ENCODE assay signal across 1 cellular context in the genomic region with DNA sequence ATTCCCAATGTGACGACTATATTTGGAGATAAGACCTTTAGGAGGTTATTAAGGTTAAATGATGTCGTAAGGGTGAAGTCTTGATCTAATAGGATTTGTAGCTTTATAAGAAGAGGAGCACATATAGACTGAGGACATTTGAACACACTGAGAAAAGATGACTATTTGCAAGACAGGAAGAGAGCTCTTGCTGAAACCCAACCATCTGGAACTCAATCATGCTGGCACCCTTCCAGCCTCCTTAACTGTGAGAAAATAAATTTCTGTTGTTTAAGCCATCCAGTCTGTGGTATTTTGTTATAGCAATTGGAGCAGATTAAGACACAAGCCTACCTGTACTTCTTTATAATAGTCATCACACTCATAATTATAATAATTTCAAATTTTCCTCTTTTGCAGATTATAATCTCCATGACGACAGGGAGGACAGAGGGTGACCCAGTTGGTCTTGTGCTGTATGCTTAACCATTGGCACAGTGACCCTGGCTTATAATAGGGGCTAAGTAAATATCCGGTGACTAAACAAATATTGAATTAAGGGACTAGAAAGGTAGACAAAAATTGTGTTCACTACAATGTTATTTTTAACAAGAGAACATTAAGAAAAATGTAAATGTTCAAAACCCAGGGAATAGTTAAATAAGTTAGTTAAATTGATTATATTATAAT.
A peak's percentile ranks its signal among the peaks of the same experiment; 100 is the strongest.
TF ChIP-seq lines count a peak whose summit lies in the region.

No MANE protein-coding gene starts in this region.

TF ChIP-seq in HepG2, 621 proteins besides CTCF, POLR2A, EP300 and RAD21 (continued from another document and continues in another):
- TF ChIP-seq SOX6 (IDR thresholded peaks at IDR 0.05) = no peak
- TF ChIP-seq SOX6 (CRISPR knock-in tag; IDR thresholded peaks at IDR 0.05) = peak; percentile 56; the same call in 1 of the 2 replicates
- TF ChIP-seq ZNF343 (CRISPR knock-in tag; IDR thresholded peaks at IDR 0.05) = no peak
- peak; percentile 100 for TF ChIP-seq PPARG (CRISPR knock-in tag; conservative IDR thresholded peaks at IDR 0.05)
- TF ChIP-seq ZNF615 (CRISPR knock-in tag; IDR thresholded peaks at IDR 0.05; ENCODE audit: borderline replicate concordance) = no peak
- TF ChIP-seq TCF7 (IDR thresholded peaks at IDR 0.05; ENCODE audit: low read depth) = peak; percentile 48; the same call in 1 of the 2 replicates
- TF ChIP-seq AGO1 (IDR thresholded peaks at IDR 0.05; ENCODE audit: low read depth, low read length, poor library complexity, severe bottlenecking) = no peak
- TF ChIP-seq SUZ12 (IDR thresholded peaks at IDR 0.05; ENCODE audit: low read depth, low read length) = no peak
- no peak for TF ChIP-seq ZNF232 (CRISPR knock-in tag; IDR thresholded peaks at IDR 0.05; ENCODE audit: borderline replicate concordance)
- no peak for TF ChIP-seq ZNF589 (CRISPR knock-in tag; conservative IDR thresholded peaks at IDR 0.05)
- TF ChIP-seq BORCS8-MEF2B (CRISPR knock-in tag; IDR thresholded peaks at IDR 0.05) = no peak
- peak; percentile 57 for TF ChIP-seq RFX3 (CRISPR knock-in tag; IDR thresholded peaks at IDR 0.05)
- peak; percentile 2; the same call in 1 of the 2 replicates for TF ChIP-seq MED1 (CRISPR knock-in tag; IDR thresholded peaks at IDR 0.05)
- TF ChIP-seq TAF1 (CRISPR knock-in tag; IDR thresholded peaks at IDR 0.05) = no peak
- TF ChIP-seq, protein P1, sequence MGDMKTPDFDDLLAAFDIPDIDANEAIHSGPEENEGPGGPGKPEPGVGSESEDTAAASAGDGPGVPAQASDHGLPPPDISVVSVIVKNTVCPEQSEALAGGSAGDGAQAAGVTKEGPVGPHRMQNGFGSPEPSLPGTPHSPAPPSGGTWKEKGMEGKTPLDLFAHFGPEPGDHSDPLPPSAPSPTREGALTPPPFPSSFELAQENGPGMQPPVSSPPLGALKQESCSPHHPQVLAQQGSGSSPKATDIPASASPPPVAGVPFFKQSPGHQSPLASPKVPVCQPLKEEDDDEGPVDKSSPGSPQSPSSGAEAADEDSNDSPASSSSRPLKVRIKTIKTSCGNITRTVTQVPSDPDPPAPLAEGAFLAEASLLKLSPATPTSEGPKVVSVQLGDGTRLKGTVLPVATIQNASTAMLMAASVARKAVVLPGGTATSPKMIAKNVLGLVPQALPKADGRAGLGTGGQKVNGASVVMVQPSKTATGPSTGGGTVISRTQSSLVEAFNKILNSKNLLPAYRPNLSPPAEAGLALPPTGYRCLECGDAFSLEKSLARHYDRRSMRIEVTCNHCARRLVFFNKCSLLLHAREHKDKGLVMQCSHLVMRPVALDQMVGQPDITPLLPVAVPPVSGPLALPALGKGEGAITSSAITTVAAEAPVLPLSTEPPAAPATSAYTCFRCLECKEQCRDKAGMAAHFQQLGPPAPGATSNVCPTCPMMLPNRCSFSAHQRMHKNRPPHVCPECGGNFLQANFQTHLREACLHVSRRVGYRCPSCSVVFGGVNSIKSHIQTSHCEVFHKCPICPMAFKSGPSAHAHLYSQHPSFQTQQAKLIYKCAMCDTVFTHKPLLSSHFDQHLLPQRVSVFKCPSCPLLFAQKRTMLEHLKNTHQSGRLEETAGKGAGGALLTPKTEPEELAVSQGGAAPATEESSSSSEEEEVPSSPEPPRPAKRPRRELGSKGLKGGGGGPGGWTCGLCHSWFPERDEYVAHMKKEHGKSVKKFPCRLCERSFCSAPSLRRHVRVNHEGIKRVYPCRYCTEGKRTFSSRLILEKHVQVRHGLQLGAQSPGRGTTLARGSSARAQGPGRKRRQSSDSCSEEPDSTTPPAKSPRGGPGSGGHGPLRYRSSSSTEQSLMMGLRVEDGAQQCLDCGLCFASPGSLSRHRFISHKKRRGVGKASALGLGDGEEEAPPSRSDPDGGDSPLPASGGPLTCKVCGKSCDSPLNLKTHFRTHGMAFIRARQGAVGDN (CRISPR knock-in tag; IDR thresholded peaks at IDR 0.05) = no peak
- TF ChIP-seq ZNF709 (CRISPR knock-in tag; IDR thresholded peaks at IDR 0.05) = no peak
- no peak for TF ChIP-seq POLR2G (IDR thresholded peaks at IDR 0.05; ENCODE audit: low read depth, low read length)
- no peak for TF ChIP-seq ZUFSP (CRISPR knock-in tag; IDR thresholded peaks at IDR 0.05; ENCODE audit: borderline replicate concordance)
- TF ChIP-seq ZNF761 (CRISPR knock-in tag; conservative IDR thresholded peaks at IDR 0.05) = no peak
- no peak for TF ChIP-seq ZNF562 (CRISPR knock-in tag; IDR thresholded peaks at IDR 0.05; ENCODE audit: borderline replicate concordance)
- peak; percentile 55; the same call in 1 of the 2 replicates for TF ChIP-seq SKIL (CRISPR knock-in tag; IDR thresholded peaks at IDR 0.05; ENCODE audit: borderline replicate concordance)
- no peak for TF ChIP-seq U2AF1 (optimal IDR thresholded peaks at IDR 0.05; ENCODE audit: low read depth, low read length)
- TF ChIP-seq ASH2L (IDR thresholded peaks at IDR 0.05; ENCODE audit: insufficient read length, low read depth, low read length) = peak; percentile 38
- TF ChIP-seq FOXA3 (CRISPR knock-in tag; IDR thresholded peaks at IDR 0.05) = peak; percentile 93
- TF ChIP-seq JUND (CRISPR knock-in tag; IDR thresholded peaks at IDR 0.05) = no peak
- TF ChIP-seq NCOA2 (CRISPR knock-in tag; IDR thresholded peaks at IDR 0.05) = peak; percentile 49; the same call in 1 of the 2 replicates
- peak; percentile 78 for TF ChIP-seq ZNF609 (CRISPR knock-in tag; IDR thresholded peaks at IDR 0.05; ENCODE audit: borderline replicate concordance)
- TF ChIP-seq IRF2 (CRISPR knock-in tag; IDR thresholded peaks at IDR 0.05) = no peak
- TF ChIP-seq EHMT2 (IDR thresholded peaks at IDR 0.05; ENCODE audit: borderline replicate concordance, low read depth, low read length) = 0 out of 2 replicates have a peak, but pooled peaks have one; percentile 21
- no peak for TF ChIP-seq ZNF580 (CRISPR knock-in tag; IDR thresholded peaks at IDR 0.05; ENCODE audit: borderline replicate concordance, low read depth)
- TF ChIP-seq, protein P2, sequence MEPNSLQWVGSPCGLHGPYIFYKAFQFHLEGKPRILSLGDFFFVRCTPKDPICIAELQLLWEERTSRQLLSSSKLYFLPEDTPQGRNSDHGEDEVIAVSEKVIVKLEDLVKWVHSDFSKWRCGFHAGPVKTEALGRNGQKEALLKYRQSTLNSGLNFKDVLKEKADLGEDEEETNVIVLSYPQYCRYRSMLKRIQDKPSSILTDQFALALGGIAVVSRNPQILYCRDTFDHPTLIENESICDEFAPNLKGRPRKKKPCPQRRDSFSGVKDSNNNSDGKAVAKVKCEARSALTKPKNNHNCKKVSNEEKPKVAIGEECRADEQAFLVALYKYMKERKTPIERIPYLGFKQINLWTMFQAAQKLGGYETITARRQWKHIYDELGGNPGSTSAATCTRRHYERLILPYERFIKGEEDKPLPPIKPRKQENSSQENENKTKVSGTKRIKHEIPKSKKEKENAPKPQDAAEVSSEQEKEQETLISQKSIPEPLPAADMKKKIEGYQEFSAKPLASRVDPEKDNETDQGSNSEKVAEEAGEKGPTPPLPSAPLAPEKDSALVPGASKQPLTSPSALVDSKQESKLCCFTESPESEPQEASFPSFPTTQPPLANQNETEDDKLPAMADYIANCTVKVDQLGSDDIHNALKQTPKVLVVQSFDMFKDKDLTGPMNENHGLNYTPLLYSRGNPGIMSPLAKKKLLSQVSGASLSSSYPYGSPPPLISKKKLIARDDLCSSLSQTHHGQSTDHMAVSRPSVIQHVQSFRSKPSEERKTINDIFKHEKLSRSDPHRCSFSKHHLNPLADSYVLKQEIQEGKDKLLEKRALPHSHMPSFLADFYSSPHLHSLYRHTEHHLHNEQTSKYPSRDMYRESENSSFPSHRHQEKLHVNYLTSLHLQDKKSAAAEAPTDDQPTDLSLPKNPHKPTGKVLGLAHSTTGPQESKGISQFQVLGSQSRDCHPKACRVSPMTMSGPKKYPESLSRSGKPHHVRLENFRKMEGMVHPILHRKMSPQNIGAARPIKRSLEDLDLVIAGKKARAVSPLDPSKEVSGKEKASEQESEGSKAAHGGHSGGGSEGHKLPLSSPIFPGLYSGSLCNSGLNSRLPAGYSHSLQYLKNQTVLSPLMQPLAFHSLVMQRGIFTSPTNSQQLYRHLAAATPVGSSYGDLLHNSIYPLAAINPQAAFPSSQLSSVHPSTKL (CRISPR knock-in tag; IDR thresholded peaks at IDR 0.05) = peak; percentile 85
- TF ChIP-seq MAFK (conservative IDR thresholded peaks at IDR 0.05 in 1 of 2, IDR thresholded peaks at IDR 0.05 in 1 of 2; ENCODE audit: low read length in 2 of 2) = no peak
- TF ChIP-seq MIXL1 (CRISPR knock-in tag; IDR thresholded peaks at IDR 0.05) = peak; percentile 68; the same call in 1 of the 2 replicates
- TF ChIP-seq ZNF614 (CRISPR knock-in tag; IDR thresholded peaks at IDR 0.05; ENCODE audit: borderline replicate concordance) = 0 out of 2 replicates have a peak, but pooled peaks have one; percentile 30
- TF ChIP-seq, protein P3, sequence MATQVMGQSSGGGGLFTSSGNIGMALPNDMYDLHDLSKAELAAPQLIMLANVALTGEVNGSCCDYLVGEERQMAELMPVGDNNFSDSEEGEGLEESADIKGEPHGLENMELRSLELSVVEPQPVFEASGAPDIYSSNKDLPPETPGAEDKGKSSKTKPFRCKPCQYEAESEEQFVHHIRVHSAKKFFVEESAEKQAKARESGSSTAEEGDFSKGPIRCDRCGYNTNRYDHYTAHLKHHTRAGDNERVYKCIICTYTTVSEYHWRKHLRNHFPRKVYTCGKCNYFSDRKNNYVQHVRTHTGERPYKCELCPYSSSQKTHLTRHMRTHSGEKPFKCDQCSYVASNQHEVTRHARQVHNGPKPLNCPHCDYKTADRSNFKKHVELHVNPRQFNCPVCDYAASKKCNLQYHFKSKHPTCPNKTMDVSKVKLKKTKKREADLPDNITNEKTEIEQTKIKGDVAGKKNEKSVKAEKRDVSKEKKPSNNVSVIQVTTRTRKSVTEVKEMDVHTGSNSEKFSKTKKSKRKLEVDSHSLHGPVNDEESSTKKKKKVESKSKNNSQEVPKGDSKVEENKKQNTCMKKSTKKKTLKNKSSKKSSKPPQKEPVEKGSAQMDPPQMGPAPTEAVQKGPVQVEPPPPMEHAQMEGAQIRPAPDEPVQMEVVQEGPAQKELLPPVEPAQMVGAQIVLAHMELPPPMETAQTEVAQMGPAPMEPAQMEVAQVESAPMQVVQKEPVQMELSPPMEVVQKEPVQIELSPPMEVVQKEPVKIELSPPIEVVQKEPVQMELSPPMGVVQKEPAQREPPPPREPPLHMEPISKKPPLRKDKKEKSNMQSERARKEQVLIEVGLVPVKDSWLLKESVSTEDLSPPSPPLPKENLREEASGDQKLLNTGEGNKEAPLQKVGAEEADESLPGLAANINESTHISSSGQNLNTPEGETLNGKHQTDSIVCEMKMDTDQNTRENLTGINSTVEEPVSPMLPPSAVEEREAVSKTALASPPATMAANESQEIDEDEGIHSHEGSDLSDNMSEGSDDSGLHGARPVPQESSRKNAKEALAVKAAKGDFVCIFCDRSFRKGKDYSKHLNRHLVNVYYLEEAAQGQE (IDR thresholded peaks at IDR 0.05; ENCODE audit: borderline replicate concordance in 1 of 2, low read depth in 1 of 2, low read length in 2 of 2) = peak in 1 of 2 experiments; percentile 39; a peak in 1 of 4 replicates
- peak; percentile 25 for TF ChIP-seq SKI (IDR thresholded peaks at IDR 0.05; ENCODE audit: partially characterized antibody)
